1 cellular context compared by ENCODE assay signal in genomic region chr12:47602949-47603558, GRCh38.
TF ChIP-seq lines count a peak whose summit lies in the region.

No MANE protein-coding gene starts in this region.

TF ChIP-seq in K562, 482 proteins besides CTCF, POLR2A, EP300 and RAD21:
- TF ChIP-seq SMC3 (conservative IDR thresholded peaks at IDR 0.05; ENCODE audit: insufficient read depth, low read depth, low read length) (0 out of 2 replicates have a peak, but pooled peaks have one; percentile 8), HNRNPK (IDR thresholded peaks at IDR 0.05; ENCODE audit: low read depth, low read length, poor library complexity, severe bottlenecking) (no peak), CREM (IDR thresholded peaks at IDR 0.05; ENCODE audit: low read depth) (0 out of 2 replicates have a peak, but pooled peaks have one; percentile 26), ZBTB49 (CRISPR knock-in tag; IDR thresholded peaks at IDR 0.05; ENCODE audit: borderline replicate concordance) (no peak), CTCFL (IDR thresholded peaks at IDR 0.05; ENCODE audit: borderline replicate concordance, insufficient read depth, low read depth, low read length, poor library complexity, severe bottlenecking) (peak; percentile 37), TAF1 (IDR thresholded peaks at IDR 0.05; ENCODE audit: control insufficient read depth, extremely low read depth, insufficient read depth, low read length, severe bottlenecking) (no peak), FOS (IDR thresholded peaks at IDR 0.05; ENCODE audit: extremely low read depth, insufficient read length) (no peak), TSHZ1 (CRISPR knock-in tag; IDR thresholded peaks at IDR 0.05) (no peak), EHMT2 (IDR thresholded peaks at IDR 0.05) (no peak), TCF15 (CRISPR knock-in tag; IDR thresholded peaks at IDR 0.05) (no peak), RREB1 (CRISPR knock-in tag; IDR thresholded peaks at IDR 0.05) (no peak)
TF ChIP-seq in K562: peak in this region for 3.
